ENCODE assay signal across 29 cellular contexts in the genomic region with DNA sequence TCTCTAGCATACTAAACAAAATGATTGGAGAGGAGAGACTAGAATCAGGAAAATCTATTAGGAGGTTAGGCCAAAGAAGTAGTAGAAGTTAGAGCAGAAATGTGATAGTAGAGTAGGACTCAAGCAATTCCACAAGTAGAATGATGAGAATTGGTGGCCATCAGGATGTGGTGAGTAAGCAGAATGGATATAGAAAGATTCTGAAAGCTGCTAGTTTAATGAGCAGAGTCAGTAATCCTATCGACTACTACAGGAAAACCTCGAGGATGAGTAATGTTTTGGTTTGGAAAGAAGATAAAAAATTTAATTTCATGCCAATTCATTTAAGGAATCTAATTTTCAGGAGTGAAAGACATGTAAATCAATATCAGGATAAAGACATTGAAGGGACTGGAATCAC.
"Had no signal": no experiment of that assay in that cellular context is flagged by ENCODE, and none has a peak within 500 bp of the region (broad histone marks: within the 10 kb centered on the region; RNA-seq: fewer than 3 reads in every experiment).

No MANE protein-coding gene starts in this region.

- H3K9me3 Mint-ChIP-seq: type B pancreatic cell had no signal

- H3K4me1 Mint-ChIP-seq: stimulated activated effector memory CD8-positive, alpha-beta T cell treated with anti-CD3 and anti-CD28 coated beads, Interleukin-12 subunit alpha, Interleukin-12 subunit beta, amount 100 ng/mL, for 72 hours; stimulated activated memory B cell treated with anti-CD40 and anti-IgM and Interleukin-4, amounts not matched to agents 10 μg/mL and 1 μg/mL and 100 μg/mL, for 72 hours; stimulated activated naive B cell treated with anti-CD40 and anti-IgM and Interleukin-4, amounts not matched to agents 10 μg/mL and 1 μg/mL and 100 μg/mL, for 72 hours; stimulated activated naive CD8-positive, alpha-beta T cell treated with anti-CD3 and anti-CD28 coated beads, Interleukin-15, amount 100 ng/mL, for 72 hours had no signal

- H3K4me1 ChIP-seq: stomach, suprapubic skin, testis, thyroid gland, tibial artery, tibial nerve, transverse colon, upper lobe of left lung, upper lobe of right lung, uterus, vagina had no signal

- H3K9me3 ChIP-seq: suprapubic skin, testis, thoracic aorta, thyroid gland, tibial artery, tibial nerve, transverse colon, upper lobe of left lung, upper lobe of right lung, uterus, vagina had no signal

- DNase-seq: stimulated activated CD4-positive, alpha-beta T cell treated with anti-CD3 and anti-CD28 coated beads, Interleukin-2, amount 100 ng/mL, for 48 hours; stimulated activated CD4-positive, alpha-beta T cell treated with anti-CD3 and anti-CD28 coated beads, Interleukin-4, amount 100 ng/mL, for 1 hour; stimulated activated CD4-positive, alpha-beta T cell treated with anti-CD3 and anti-CD28 coated beads, Interleukin-4, amount 100 ng/mL, for 24 hours; stimulated activated CD4-positive, alpha-beta T cell treated with anti-CD3 and anti-CD28 coated beads, Interleukin-4, amount 100 ng/mL, for 4 hours; stimulated activated CD8-positive, alpha-beta memory T cell treated with anti-CD3 and anti-CD28 coated beads, Interleukin-4, amount 100 ng/mL, for 48 hours; stimulated activated naive B cell treated with anti-CD40 and anti-IgM and Interleukin-4, amounts not matched to agents 10 μg/mL and 1 μg/mL and 100 μg/mL, for 72 hours; stimulated activated naive CD4-positive, alpha-beta T cell; stimulated activated naive CD4-positive, alpha-beta T cell treated with Interleukin-2 at 50 U/mL for 16 hours; stimulated activated naive CD8-positive, alpha-beta T cell treated with anti-CD3 and anti-CD28 coated beads, Interleukin-15, amount 100 ng/mL, for 72 hours; stimulated activated naive CD8-positive, alpha-beta T cell treated with anti-CD3 and anti-CD28 coated beads, Interleukin-15, Interleukin-2, amounts not matched to agents 100 U/mL and 50 U/mL, for 24 hours; stomach; substantia nigra; testis; thyroid gland; tibial artery; transverse colon; trophoblast cell; upper lobe of left lung; upper lobe of right lung; uterus had no signal

- H3K36me3 ChIP-seq: stomach, suprapubic skin, thoracic aorta, thyroid gland, tibial artery, tibial nerve, transverse colon, upper lobe of left lung, upper lobe of right lung, uterus, vagina had no signal

- H3K4me3 Mint-ChIP-seq: stimulated activated effector memory CD8-positive, alpha-beta T cell treated with anti-CD3 and anti-CD28 coated beads, Interleukin-12 subunit alpha, Interleukin-12 subunit beta, amount 100 ng/mL, for 72 hours; stimulated activated memory B cell treated with anti-CD40 and anti-IgM and Interleukin-4, amounts not matched to agents 10 μg/mL and 1 μg/mL and 100 μg/mL, for 72 hours; stimulated activated naive B cell treated with anti-CD40 and anti-IgM and Interleukin-4, amounts not matched to agents 10 μg/mL and 1 μg/mL and 100 μg/mL, for 72 hours; stimulated activated naive CD8-positive, alpha-beta T cell treated with anti-CD3 and anti-CD28 coated beads, Interleukin-15, amount 100 ng/mL, for 72 hours; stimulated activated naive CD8-positive, alpha-beta T cell treated with anti-CD3 and anti-CD28 coated beads, Interleukin-15, Interleukin-2, amounts not matched to agents 100 ng/mL and 50 ng/mL, for 24 hours; type B pancreatic cell had no signal

- H3K27ac Mint-ChIP-seq: stimulated activated effector memory CD8-positive, alpha-beta T cell treated with anti-CD3 and anti-CD28 coated beads, Interleukin-12 subunit alpha, Interleukin-12 subunit beta, amount 100 ng/mL, for 72 hours; stimulated activated memory B cell treated with anti-CD40 and anti-IgM and Interleukin-4, amounts not matched to agents 10 μg/mL and 1 μg/mL and 100 μg/mL, for 72 hours; stimulated activated naive B cell treated with anti-CD40 and anti-IgM and Interleukin-4, amounts not matched to agents 10 μg/mL and 1 μg/mL and 100 μg/mL, for 72 hours; stimulated activated naive CD8-positive, alpha-beta T cell treated with anti-CD3 and anti-CD28 coated beads, Interleukin-15, amount 100 ng/mL, for 72 hours; stimulated activated naive CD8-positive, alpha-beta T cell treated with anti-CD3 and anti-CD28 coated beads, Interleukin-15, Interleukin-2, amounts not matched to agents 100 ng/mL and 50 ng/mL, for 24 hours; type B pancreatic cell had no signal

- H3K27me3 Mint-ChIP-seq: stimulated activated memory B cell treated with anti-CD40 and anti-IgM and Interleukin-4, amounts not matched to agents 10 μg/mL and 1 μg/mL and 100 μg/mL, for 72 hours; stimulated activated naive B cell treated with anti-CD40 and anti-IgM and Interleukin-4, amounts not matched to agents 10 μg/mL and 1 μg/mL and 100 μg/mL, for 72 hours; stimulated activated naive CD8-positive, alpha-beta T cell treated with anti-CD3 and anti-CD28 coated beads, Interleukin-15, amount 100 ng/mL, for 72 hours; stimulated activated naive CD8-positive, alpha-beta T cell treated with anti-CD3 and anti-CD28 coated beads, Interleukin-15, Interleukin-2, amounts not matched to agents 100 ng/mL and 50 ng/mL, for 24 hours; type B pancreatic cell had no signal

- H3K4me3 ChIP-seq: stomach, suprapubic skin, testis, thoracic aorta, thyroid gland, tibial artery, tibial nerve, transverse colon, upper lobe of left lung, upper lobe of right lung, uterus, vagina had no signal

- ATAC-seq: stimulated activated effector memory CD8-positive, alpha-beta T cell treated with anti-CD3 and anti-CD28 coated beads, Interleukin-12 subunit alpha, Interleukin-12 subunit beta, amount 100 ng/mL, for 72 hours; stimulated activated memory B cell treated with anti-CD40 and anti-IgM and Interleukin-4, amounts not matched to agents 10 μg/mL and 1 μg/mL and 100 μg/mL, for 72 hours; stimulated activated naive B cell treated with anti-CD40 and anti-IgM and Interleukin-4, amounts not matched to agents 10 μg/mL and 1 μg/mL and 100 μg/mL, for 72 hours; stimulated activated naive CD8-positive, alpha-beta T cell treated with anti-CD3 and anti-CD28 coated beads, Interleukin-15, amount 100 ng/mL, for 72 hours; stimulated activated naive CD8-positive, alpha-beta T cell treated with anti-CD3 and anti-CD28 coated beads, Interleukin-15, Interleukin-2, amounts not matched to agents 100 U/mL and 50 U/mL, for 24 hours; upper lobe of right lung had no signal

- H3K27ac ChIP-seq: stomach, suprapubic skin, testis, thoracic aorta, thyroid gland, tibial artery, tibial nerve, transverse colon, upper lobe of left lung, upper lobe of right lung, uterus, vagina had no signal

- H3K27me3 ChIP-seq: stomach, suprapubic skin, testis, thyroid gland, tibial artery, tibial nerve, transverse colon, upper lobe of left lung, upper lobe of right lung, uterus, vagina had no signal

- FAIRE-seq: urothelium cell line had no signal

- H3K36me3 Mint-ChIP-seq: stimulated activated effector memory CD8-positive, alpha-beta T cell treated with anti-CD3 and anti-CD28 coated beads, Interleukin-12 subunit alpha, Interleukin-12 subunit beta, amount 100 ng/mL, for 72 hours; stimulated activated memory B cell treated with anti-CD40 and anti-IgM and Interleukin-4, amounts not matched to agents 10 μg/mL and 1 μg/mL and 100 μg/mL, for 72 hours; stimulated activated naive B cell treated with anti-CD40 and anti-IgM and Interleukin-4, amounts not matched to agents 10 μg/mL and 1 μg/mL and 100 μg/mL, for 72 hours; type B pancreatic cell had no signal
